1 cellular context compared by ENCODE assay signal in the genomic region with DNA sequence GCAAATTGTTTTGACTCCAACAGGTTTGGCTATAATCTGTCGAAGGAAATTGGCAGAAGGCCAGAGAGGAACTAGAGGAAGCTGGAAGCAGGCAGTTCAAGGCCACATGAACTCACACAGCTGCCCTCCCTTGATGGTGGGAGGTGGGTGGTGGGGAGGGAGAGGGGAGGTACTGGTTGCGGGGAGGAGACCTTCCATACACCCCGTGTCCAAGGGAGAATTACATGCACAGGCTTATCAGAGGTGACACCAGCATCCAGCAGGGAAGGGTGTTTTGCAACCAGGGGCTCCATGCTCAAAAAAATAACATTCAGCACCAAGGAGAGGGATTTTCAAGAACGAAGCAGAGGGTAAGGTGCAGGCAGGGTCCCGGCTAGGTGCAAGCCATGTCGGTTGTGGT.
A peak's percentile ranks its signal among the peaks of the same experiment; 100 is the strongest.
TF ChIP-seq lines count a peak whose summit lies in the region.

No MANE protein-coding gene starts in this region.

TF ChIP-seq in HepG2, 621 proteins besides CTCF, POLR2A, EP300 and RAD21 (continued from another document):
- TF ChIP-seq, protein P1, sequence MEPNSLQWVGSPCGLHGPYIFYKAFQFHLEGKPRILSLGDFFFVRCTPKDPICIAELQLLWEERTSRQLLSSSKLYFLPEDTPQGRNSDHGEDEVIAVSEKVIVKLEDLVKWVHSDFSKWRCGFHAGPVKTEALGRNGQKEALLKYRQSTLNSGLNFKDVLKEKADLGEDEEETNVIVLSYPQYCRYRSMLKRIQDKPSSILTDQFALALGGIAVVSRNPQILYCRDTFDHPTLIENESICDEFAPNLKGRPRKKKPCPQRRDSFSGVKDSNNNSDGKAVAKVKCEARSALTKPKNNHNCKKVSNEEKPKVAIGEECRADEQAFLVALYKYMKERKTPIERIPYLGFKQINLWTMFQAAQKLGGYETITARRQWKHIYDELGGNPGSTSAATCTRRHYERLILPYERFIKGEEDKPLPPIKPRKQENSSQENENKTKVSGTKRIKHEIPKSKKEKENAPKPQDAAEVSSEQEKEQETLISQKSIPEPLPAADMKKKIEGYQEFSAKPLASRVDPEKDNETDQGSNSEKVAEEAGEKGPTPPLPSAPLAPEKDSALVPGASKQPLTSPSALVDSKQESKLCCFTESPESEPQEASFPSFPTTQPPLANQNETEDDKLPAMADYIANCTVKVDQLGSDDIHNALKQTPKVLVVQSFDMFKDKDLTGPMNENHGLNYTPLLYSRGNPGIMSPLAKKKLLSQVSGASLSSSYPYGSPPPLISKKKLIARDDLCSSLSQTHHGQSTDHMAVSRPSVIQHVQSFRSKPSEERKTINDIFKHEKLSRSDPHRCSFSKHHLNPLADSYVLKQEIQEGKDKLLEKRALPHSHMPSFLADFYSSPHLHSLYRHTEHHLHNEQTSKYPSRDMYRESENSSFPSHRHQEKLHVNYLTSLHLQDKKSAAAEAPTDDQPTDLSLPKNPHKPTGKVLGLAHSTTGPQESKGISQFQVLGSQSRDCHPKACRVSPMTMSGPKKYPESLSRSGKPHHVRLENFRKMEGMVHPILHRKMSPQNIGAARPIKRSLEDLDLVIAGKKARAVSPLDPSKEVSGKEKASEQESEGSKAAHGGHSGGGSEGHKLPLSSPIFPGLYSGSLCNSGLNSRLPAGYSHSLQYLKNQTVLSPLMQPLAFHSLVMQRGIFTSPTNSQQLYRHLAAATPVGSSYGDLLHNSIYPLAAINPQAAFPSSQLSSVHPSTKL (CRISPR knock-in tag; IDR thresholded peaks at IDR 0.05) = peak; percentile 36; the same call in 1 of the 2 replicates
- TF ChIP-seq DNMT1 (CRISPR knock-in tag; IDR thresholded peaks at IDR 0.05) (no peak), ZBTB21 (CRISPR knock-in tag; IDR thresholded peaks at IDR 0.05) (0 out of 2 replicates have a peak, but pooled peaks have one; percentile 23), ZNF432 (CRISPR knock-in tag; IDR thresholded peaks at IDR 0.05; ENCODE audit: borderline replicate concordance) (no peak), TGIF2 (CRISPR knock-in tag; IDR thresholded peaks at IDR 0.05) (peak; percentile 51; the same call in 1 of the 2 replicates), FOXK1 (CRISPR knock-in tag; IDR thresholded peaks at IDR 0.05; ENCODE audit: borderline replicate concordance, low read depth) (peak; percentile 14; the same call in 1 of the 2 replicates), ZNF563 (CRISPR knock-in tag; IDR thresholded peaks at IDR 0.05) (no peak), ZKSCAN8 (CRISPR knock-in tag; IDR thresholded peaks at IDR 0.05; ENCODE audit: borderline replicate concordance) (no peak), WIZ (CRISPR knock-in tag; IDR thresholded peaks at IDR 0.05) (peak; percentile 39; the same call in 1 of the 2 replicates), FOXA3 (CRISPR knock-in tag; IDR thresholded peaks at IDR 0.05) (no peak), GABPB1 (CRISPR knock-in tag; IDR thresholded peaks at IDR 0.05) (no peak), BCL6 (CRISPR knock-in tag; IDR thresholded peaks at IDR 0.05) (peak; percentile 11; the same call in 1 of the 2 replicates), ZNF746 (CRISPR knock-in tag; IDR thresholded peaks at IDR 0.05) (peak; percentile 84), GABPA (IDR thresholded peaks at IDR 0.05; ENCODE audit: low read depth, low read length) (no peak), GABPA (CRISPR knock-in tag; IDR thresholded peaks at IDR 0.05; ENCODE audit: low read depth) (peak; percentile 34; the same call in 1 of the 2 replicates), CEBPB (IDR thresholded peaks at IDR 0.05; ENCODE audit: borderline replicate concordance, low read depth, low read length) (peak; percentile 40; the same call in 1 of the 2 replicates), EHMT2 (IDR thresholded peaks at IDR 0.05; ENCODE audit: borderline replicate concordance, low read depth, low read length) (peak; percentile 81; the same call in 1 of the 2 replicates)
- TF ChIP-seq, protein P2, sequence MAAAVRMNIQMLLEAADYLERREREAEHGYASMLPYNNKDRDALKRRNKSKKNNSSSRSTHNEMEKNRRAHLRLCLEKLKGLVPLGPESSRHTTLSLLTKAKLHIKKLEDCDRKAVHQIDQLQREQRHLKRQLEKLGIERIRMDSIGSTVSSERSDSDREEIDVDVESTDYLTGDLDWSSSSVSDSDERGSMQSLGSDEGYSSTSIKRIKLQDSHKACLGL (CRISPR knock-in tag; IDR thresholded peaks at IDR 0.05) = no peak
- TF ChIP-seq, protein P3, sequence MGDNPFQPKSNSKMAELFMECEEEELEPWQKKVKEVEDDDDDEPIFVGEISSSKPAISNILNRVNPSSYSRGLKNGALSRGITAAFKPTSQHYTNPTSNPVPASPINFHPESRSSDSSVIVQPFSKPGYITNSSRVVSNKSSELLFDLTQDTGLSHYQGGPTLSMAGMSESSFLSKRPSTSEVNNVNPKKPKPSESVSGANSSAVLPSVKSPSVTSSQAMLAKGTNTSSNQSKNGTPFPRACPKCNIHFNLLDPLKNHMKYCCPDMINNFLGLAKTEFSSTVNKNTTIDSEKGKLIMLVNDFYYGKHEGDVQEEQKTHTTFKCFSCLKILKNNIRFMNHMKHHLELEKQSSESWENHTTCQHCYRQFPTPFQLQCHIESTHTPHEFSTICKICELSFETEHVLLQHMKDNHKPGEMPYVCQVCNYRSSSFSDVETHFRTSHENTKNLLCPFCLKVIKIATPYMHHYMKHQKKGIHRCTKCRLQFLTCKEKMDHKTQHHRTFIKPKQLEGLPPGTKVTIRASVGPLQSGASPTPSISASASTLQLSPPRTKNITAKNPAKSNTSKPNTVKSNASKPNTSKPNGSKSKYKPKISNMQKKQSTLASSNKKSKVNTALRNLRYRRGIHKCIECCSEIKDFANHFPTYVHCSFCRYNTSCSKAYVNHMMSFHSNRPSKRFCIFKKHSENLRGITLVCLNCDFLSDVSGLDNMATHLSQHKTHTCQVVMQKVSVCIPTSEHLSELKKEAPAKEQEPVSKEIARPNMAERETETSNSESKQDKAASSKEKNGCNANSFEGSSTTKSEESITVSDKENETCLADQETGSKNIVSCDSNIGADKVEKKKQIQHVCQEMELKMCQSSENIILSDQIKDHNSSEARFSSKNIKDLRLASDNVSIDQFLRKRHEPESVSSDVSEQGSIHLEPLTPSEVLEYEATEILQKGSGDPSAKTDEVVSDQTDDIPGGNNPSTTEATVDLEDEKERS (CRISPR knock-in tag; IDR thresholded peaks at IDR 0.05) = no peak
- TF ChIP-seq, protein P4, sequence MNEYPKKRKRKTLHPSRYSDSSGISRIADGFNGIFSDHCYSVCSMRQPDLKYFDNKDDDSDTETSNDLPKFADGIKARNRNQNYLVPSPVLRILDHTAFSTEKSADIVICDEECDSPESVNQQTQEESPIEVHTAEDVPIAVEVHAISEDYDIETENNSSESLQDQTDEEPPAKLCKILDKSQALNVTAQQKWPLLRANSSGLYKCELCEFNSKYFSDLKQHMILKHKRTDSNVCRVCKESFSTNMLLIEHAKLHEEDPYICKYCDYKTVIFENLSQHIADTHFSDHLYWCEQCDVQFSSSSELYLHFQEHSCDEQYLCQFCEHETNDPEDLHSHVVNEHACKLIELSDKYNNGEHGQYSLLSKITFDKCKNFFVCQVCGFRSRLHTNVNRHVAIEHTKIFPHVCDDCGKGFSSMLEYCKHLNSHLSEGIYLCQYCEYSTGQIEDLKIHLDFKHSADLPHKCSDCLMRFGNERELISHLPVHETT (CRISPR knock-in tag; conservative IDR thresholded peaks at IDR 0.05) = no peak
- TF ChIP-seq, protein P5, sequence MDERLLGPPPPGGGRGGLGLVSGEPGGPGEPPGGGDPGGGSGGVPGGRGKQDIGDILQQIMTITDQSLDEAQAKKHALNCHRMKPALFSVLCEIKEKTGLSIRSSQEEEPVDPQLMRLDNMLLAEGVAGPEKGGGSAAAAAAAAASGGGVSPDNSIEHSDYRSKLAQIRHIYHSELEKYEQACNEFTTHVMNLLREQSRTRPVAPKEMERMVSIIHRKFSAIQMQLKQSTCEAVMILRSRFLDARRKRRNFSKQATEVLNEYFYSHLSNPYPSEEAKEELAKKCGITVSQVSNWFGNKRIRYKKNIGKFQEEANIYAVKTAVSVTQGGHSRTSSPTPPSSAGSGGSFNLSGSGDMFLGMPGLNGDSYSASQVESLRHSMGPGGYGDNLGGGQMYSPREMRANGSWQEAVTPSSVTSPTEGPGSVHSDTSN (CRISPR knock-in tag; IDR thresholded peaks at IDR 0.05) = no peak
- TF ChIP-seq, protein P6, sequence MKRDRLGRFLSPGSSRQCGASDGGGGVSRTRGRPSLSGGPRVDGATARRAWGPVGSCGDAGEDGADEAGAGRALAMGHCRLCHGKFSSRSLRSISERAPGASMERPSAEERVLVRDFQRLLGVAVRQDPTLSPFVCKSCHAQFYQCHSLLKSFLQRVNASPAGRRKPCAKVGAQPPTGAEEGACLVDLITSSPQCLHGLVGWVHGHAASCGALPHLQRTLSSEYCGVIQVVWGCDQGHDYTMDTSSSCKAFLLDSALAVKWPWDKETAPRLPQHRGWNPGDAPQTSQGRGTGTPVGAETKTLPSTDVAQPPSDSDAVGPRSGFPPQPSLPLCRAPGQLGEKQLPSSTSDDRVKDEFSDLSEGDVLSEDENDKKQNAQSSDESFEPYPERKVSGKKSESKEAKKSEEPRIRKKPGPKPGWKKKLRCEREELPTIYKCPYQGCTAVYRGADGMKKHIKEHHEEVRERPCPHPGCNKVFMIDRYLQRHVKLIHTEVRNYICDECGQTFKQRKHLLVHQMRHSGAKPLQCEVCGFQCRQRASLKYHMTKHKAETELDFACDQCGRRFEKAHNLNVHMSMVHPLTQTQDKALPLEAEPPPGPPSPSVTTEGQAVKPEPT (CRISPR knock-in tag; IDR thresholded peaks at IDR 0.05; ENCODE audit: low read depth) = no peak
- TF ChIP-seq, protein P7, sequence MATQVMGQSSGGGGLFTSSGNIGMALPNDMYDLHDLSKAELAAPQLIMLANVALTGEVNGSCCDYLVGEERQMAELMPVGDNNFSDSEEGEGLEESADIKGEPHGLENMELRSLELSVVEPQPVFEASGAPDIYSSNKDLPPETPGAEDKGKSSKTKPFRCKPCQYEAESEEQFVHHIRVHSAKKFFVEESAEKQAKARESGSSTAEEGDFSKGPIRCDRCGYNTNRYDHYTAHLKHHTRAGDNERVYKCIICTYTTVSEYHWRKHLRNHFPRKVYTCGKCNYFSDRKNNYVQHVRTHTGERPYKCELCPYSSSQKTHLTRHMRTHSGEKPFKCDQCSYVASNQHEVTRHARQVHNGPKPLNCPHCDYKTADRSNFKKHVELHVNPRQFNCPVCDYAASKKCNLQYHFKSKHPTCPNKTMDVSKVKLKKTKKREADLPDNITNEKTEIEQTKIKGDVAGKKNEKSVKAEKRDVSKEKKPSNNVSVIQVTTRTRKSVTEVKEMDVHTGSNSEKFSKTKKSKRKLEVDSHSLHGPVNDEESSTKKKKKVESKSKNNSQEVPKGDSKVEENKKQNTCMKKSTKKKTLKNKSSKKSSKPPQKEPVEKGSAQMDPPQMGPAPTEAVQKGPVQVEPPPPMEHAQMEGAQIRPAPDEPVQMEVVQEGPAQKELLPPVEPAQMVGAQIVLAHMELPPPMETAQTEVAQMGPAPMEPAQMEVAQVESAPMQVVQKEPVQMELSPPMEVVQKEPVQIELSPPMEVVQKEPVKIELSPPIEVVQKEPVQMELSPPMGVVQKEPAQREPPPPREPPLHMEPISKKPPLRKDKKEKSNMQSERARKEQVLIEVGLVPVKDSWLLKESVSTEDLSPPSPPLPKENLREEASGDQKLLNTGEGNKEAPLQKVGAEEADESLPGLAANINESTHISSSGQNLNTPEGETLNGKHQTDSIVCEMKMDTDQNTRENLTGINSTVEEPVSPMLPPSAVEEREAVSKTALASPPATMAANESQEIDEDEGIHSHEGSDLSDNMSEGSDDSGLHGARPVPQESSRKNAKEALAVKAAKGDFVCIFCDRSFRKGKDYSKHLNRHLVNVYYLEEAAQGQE (IDR thresholded peaks at IDR 0.05; ENCODE audit: borderline replicate concordance in 1 of 2, low read depth in 1 of 2, low read length in 2 of 2) = peak; percentile 50 to 94
- TF ChIP-seq, protein P8, sequence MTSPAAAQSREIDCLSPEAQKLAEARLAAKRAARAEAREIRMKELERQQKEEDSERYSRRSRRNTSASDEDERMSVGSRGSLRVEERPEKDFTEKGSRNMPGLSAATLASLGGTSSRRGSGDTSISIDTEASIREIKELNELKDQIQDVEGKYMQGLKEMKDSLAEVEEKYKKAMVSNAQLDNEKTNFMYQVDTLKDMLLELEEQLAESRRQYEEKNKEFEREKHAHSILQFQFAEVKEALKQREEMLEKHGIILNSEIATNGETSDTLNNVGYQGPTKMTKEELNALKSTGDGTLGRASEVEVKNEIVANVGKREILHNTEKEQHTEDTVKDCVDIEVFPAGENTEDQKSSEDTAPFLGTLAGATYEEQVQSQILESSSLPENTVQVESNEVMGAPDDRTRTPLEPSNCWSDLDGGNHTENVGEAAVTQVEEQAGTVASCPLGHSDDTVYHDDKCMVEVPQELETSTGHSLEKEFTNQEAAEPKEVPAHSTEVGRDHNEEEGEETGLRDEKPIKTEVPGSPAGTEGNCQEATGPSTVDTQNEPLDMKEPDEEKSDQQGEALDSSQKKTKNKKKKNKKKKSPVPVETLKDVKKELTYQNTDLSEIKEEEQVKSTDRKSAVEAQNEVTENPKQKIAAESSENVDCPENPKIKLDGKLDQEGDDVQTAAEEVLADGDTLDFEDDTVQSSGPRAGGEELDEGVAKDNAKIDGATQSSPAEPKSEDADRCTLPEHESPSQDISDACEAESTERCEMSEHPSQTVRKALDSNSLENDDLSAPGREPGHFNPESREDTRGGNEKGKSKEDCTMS (CRISPR knock-in tag; conservative IDR thresholded peaks at IDR 0.05) = no peak
